Comparison of ENCODE assay signal across 9 cellular contexts in the genomic region with DNA sequence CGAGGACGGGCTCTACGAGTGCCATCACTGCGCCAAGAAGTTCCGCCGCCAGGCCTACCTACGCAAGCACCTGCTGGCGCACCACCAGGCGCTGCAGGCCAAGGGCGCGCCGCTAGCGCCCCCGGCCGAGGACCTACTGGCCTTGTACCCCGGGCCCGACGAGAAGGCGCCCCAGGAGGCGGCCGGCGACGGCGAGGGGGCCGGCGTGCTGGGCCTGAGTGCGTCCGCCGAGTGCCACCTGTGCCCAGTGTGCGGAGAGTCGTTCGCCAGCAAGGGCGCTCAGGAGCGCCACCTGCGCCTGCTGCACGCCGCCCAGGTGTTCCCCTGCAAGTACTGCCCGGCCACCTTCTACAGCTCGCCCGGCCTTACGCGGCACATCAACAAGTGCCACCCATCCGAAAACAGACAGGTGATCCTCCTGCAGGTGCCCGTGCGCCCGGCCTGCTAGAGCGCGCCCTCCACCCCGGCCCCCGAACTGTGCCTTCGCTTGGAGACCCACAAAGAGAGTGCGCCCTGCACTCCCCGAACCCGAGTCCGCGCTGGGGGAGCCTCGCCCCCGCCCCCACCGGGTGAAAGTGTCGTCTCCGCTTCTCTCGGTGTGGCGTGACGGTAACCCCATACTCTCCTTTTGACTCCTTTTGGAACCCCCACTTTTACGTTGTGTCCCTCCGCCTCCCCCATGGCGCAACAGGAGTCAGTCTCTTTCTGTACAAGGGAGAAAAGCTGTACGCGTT. TPM values are rescaled to one million over a fixed set of nuclear protein-coding genes. Genes with fewer than 3 reads are reported as not detected.
DNase-seq lines count a peak whose midpoint lies in the region; ATAC-seq, FAIRE-seq and TF ChIP-seq lines count a peak whose summit lies in the region.
"Had no signal": no experiment of that assay in that cellular context is flagged by ENCODE, and none has a peak within 500 bp of the region (broad histone marks: within the 10 kb centered on the region; RNA-seq: fewer than 3 reads in every experiment).

No MANE protein-coding gene starts in this region.

- peak overlapping the region in 3 of 6 donors; percentile 8 to 77 (median 27) for H3K27ac Mint-ChIP-seq in naive B cell

- H3K9me3 Mint-ChIP-seq in naive B cell, result no peaks in the 10 kb centered on the region

- no TSS peak for BruUV-seq in GM12878 (replicated peaks; lab: Mats Ljungman, UMichigan)
- BruUV-seq in PC-9 (replicated peaks; lab: Mats Ljungman, UMichigan), result no TSS peak

- H3K27me3 ChIP-seq in MM.1S (replicated peaks; ENCODE audit: insufficient read depth, low read length) (peaks cover 65% of the 10 kb centered on the region), GM12878 (replicated peaks in 1 of 2; ENCODE audit: control insufficient read depth in 2 of 2, insufficient read depth in 2 of 2, low read length in 1 of 2) (peaks cover 16 to 26% of the 10 kb centered on the region in 2 experiments), PC-9 (ENCODE audit: insufficient read depth, low read depth) (peaks cover 13% of the 10 kb centered on the region)

- H3K9me2 ChIP-seq in MM.1S (replicated peaks; ENCODE audit: insufficient read depth, low read length) (no peaks in the 10 kb centered on the region), PC-9 (ENCODE audit: insufficient read depth) (no peaks in the 10 kb centered on the region)

- no peak for TF ChIP-seq RAD21 in GM12878 (IDR thresholded peaks at IDR 0.05; ENCODE audit: insufficient read depth, low read depth, low read length)

- no peaks in the 10 kb centered on the region for H3K36me3 ChIP-seq in MM.1S (replicated peaks; ENCODE audit: insufficient read depth, low read length)
- H3K36me3 ChIP-seq in GM12878 (ENCODE audit: control insufficient read depth in 2 of 2, insufficient read depth in 2 of 2, low read length in 1 of 2), result no peaks in the 10 kb centered on the region
- no peaks in the 10 kb centered on the region for H3K36me3 ChIP-seq in PC-9 (ENCODE audit: low read depth)

- peak overlapping the region; percentile 29; the same call in 1 of the 2 replicates for H3K4me3 ChIP-seq in MM.1S (ENCODE audit: low read length)
- no peak overlapping the region for H3K4me3 ChIP-seq in GM12878
- H3K4me3 ChIP-seq in PC-9, result no peak overlapping the region

- CTCF ChIA-PET in GM12878 (lab: Yijun Ruan, JAX), result interaction anchor here (1.4 kb wide), 1 partner anchor 224 kb away, joined by 4 read pairs; no protein-coding TSS in a partner anchor
- CTCF ChIA-PET in PC-9 (lab: Charles Lee), result no interaction called here

- SMC1A ChIA-PET in GM12878 (lab: Charles Lee; ENCODE audit: uncharacterized antibody, unreplicated experiment), result no interaction called here

- in situ Hi-C loops in GM12878 (cut with MboI), result no loop called here

- H3K4me2 ChIP-seq in MM.1S (ENCODE audit: low read depth, low read length) (peak overlapping the region; percentile 54; the same call in 1 of the 2 replicates), GM12878 (ENCODE audit: control insufficient read depth, insufficient read depth) (peak overlapping the region; percentile 71), PC-9 (no peak overlapping the region)

- no peak for FAIRE-seq in GM12878 (lab: Jason Lieb, UNC)

- 3% methylated on average over 66 of the region's 69 CpGs for WGBS in GM12878 (ENCODE audit: insufficient coverage, insufficient replicate concordance, low lambda C conversion rate, missing lambda C conversion rate)

- H3K79me2 ChIP-seq in MM.1S (ENCODE audit: low read length) (no peaks in the 10 kb centered on the region), GM12878 (ENCODE audit: control insufficient read depth, insufficient read depth, low read length) (no peaks in the 10 kb centered on the region), PC-9 (ENCODE audit: low read depth) (no peaks in the 10 kb centered on the region)

- TF ChIP-seq CTCF in MM.1S (IDR thresholded peaks at IDR 0.05; ENCODE audit: low read length), result peak; percentile 22
- TF ChIP-seq CTCF in GM12878 (IDR thresholded peaks at IDR 0.05 in 2 of 3, conservative IDR thresholded peaks at IDR 0.05 in 1 of 3; ENCODE audit: control insufficient read depth in 2 of 3, extremely low read depth in 1 of 3, insufficient read depth in 1 of 3, low read depth in 3 of 3, low read length in 3 of 3), result no peak
- TF ChIP-seq CTCF in PC-9 (conservative IDR thresholded peaks at IDR 0.05), result no peak

- H3K4me1 Mint-ChIP-seq in naive B cell, result peaks cover 11 to 17% (median 12%) of the 10 kb centered on the region in 3 donors

- H3K27ac ChIP-seq in MM.1S (ENCODE audit: low read length), result no peak overlapping the region
- no peak overlapping the region for H3K27ac ChIP-seq in GM12878 (ENCODE audit: control insufficient read depth, insufficient read depth)
- no peak overlapping the region for H3K27ac ChIP-seq in PC-9
- H3K27ac ChIP-seq: epithelial cell of prostate had no signal

- POLR2A ChIA-PET in GM12878 (lab: Charles Lee) (no interaction called here), PC-9 (lab: Charles Lee; ENCODE audit: unreplicated experiment) (no interaction called here)

- H4K20me1 ChIP-seq in MM.1S (ENCODE audit: insufficient read depth, low read length) (no peaks in the 10 kb centered on the region), GM12878 (ENCODE audit: control insufficient read depth, insufficient read depth) (no peaks in the 10 kb centered on the region), PC-9 (ENCODE audit: insufficient read depth) (no peaks in the 10 kb centered on the region)

- RAD21 ChIA-PET in GM12878 (lab: Charles Lee; ENCODE audit: unreplicated experiment), result interaction anchor here (1.6 kb wide), 1 partner anchor 83 kb away, joined by 3 read pairs; no protein-coding TSS in a partner anchor

- H3K4me1 ChIP-seq in MM.1S (ENCODE audit: low read length) (no peaks in the 10 kb centered on the region), GM12878 (ENCODE audit: control insufficient read depth, insufficient read depth, low read length) (no peaks in the 10 kb centered on the region), PC-9 (replicated peaks; ENCODE audit: insufficient read depth) (no peaks in the 10 kb centered on the region)

- ATAC-seq in GM12878 (peak; percentile 49), naive B cell (ENCODE audit: low read depth in 2 of 2) (no peak), HG02623 (IDR thresholded peaks at IDR 0.05; ENCODE audit: unreplicated experiment) (no peak)

- H3K9me3 ChIP-seq in MM.1S (replicated peaks; ENCODE audit: insufficient read depth, low read length), result no peaks in the 10 kb centered on the region
- no peaks in the 10 kb centered on the region for H3K9me3 ChIP-seq in GM12878 (replicated peaks; ENCODE audit: control insufficient read depth, insufficient read depth, low read length)
- H3K9me3 ChIP-seq in PC-9 (ENCODE audit: insufficient read depth, low read depth), result no peaks in the 10 kb centered on the region

- no peak for TF ChIP-seq EP300 in GM12878 (IDR thresholded peaks at IDR 0.05; ENCODE audit: borderline replicate concordance in 1 of 2, control insufficient read depth in 1 of 2, low read depth in 2 of 2, low read length in 2 of 2)

- H3F3A ChIP-seq in MM.1S (ENCODE audit: insufficient read depth, low read length) (no peaks in the 10 kb centered on the region), PC-9 (ENCODE audit: insufficient read depth, low read depth) (no peaks in the 10 kb centered on the region)

- H3K27me3 Mint-ChIP-seq in naive B cell, result peaks cover 59 to 72% (median 72%) of the 10 kb centered on the region in 3 donors

- H2AFZ ChIP-seq in MM.1S (ENCODE audit: low read length) (no peak overlapping the region), GM12878 (ENCODE audit: control insufficient read depth, low read depth, low read length) (no peak overlapping the region; the same call in 1 of the 2 replicates), PC-9 (no peak overlapping the region)

- H3K9ac ChIP-seq in MM.1S (ENCODE audit: low read length) (no peak overlapping the region), GM12878 (ENCODE audit: control insufficient read depth, insufficient read depth, low read length) (no peak overlapping the region)

- H3K4me3 Mint-ChIP-seq in naive B cell, result peak overlapping the region; percentile 65 to 81 (median 76)

- H3K36me3 Mint-ChIP-seq in naive B cell, result peaks cover 5 to 7% of the 10 kb centered on the region in 2 donors

- DNase-seq in DMS79 treated with DMSO at 0.1 percent for 48 hours (lab: John Stamatoyannopoulos, UW) (peak; percentile 41), MM.1S (peak; percentile 63), GM12878 (ENCODE audit: low read depth, low spot score) (no peak), naive B cell (no peak), PC-9 (no peak), mucosa of gallbladder (ENCODE audit: low spot score) (no peak)
- no peak for DNase-seq in activated CD4-positive, CD25-positive, alpha-beta regulatory T cell (lab: John Stamatoyannopoulos, UW)

- intact Hi-C loops in GM12878 (cut with micrococcal nuclease; ENCODE audit: unreplicated experiment), result loop anchor here (5.0 to 10.0 kb wide), 3 partner anchors 58 to 285 kb away; no protein-coding TSS in a partner anchor
- intact Hi-C loops in PC-9 (cut with micrococcal nuclease; ENCODE audit: unreplicated experiment), result no loop called here

- TF ChIP-seq POLR2A in GM12878 (IDR thresholded peaks at IDR 0.05; ENCODE audit: low read depth, low read length), result no peak

TF ChIP-seq in GM12878, 131 proteins besides CTCF, POLR2A, EP300 and RAD21 (continues in another document):
- TF ChIP-seq SREBF2 (IDR thresholded peaks at IDR 0.05; ENCODE audit: low read length) (no peak), MYC (IDR thresholded peaks at IDR 0.05; ENCODE audit: insufficient read depth, insufficient read length, insufficient replicate concordance, low read length, severe bottlenecking) (no peak), ZZZ3 (IDR thresholded peaks at IDR 0.05; ENCODE audit: control insufficient read depth, insufficient read length, low read depth) (no peak)

RNA-seq across cellular contexts. Expression of a gene that starts 1.6 kb away (rescaled TPM):
- not detected in 2 replicates for total RNA-seq in GM12878 (2013; cell fraction: nucleolus; rRNA removed)
- 0.11 TPM in 1 of 2 replicates, not detected in the other for total RNA-seq in GM12878 (2014; rRNA removed)
- total RNA-seq in GM12878 (2014; rRNA removed; fragmentation: Illumina TruSeq; extraction: Trizol), result not detected in 2 replicates
- 0.08 TPM in 1 of 2 replicates, not detected in the other for total RNA-seq in GM12878 (2021)
- not detected for polyA plus RNA-seq in GM12878 (2011; ENCODE audit: low read depth)
- polyA plus RNA-seq in GM12878 (2011; rRNA removed), result 0.03 TPM in 1 of 2 replicates, not detected in the other
- polyA plus RNA-seq in GM12878 (2011; cell fraction: cytosol; rRNA removed), result not detected in 2 replicates
- not detected in 2 replicates for polyA plus RNA-seq in GM12878 (2011; cell fraction: nucleus; rRNA removed)
- polyA plus RNA-seq in GM12878 (2012), result not detected in 2 replicates
- polyA plus RNA-seq in GM12878 (2014; fragmentation: Illumina TruSeq; extraction: Trizol), result not detected in 2 replicates
- not detected for polyA plus RNA-seq in GM12878 (2014; fragmentation: Nextera tagmentation; extraction: Ambion mirVana)
- polyA plus RNA-seq in GM12878 (2014; rRNA removed), result 0.04 TPM in 1 of 2 replicates, not detected in the other
- polyA plus RNA-seq in GM12878 (2016; fragmentation: Nextera tagmentation; extraction: Ambion mirVana), result not detected
- polyA minus RNA-seq in GM12878 (2011; rRNA and poly(A)+ RNA removed), result not detected in 2 replicates
- polyA minus RNA-seq in GM12878 (2011; cell fraction: cytosol; rRNA and poly(A)+ RNA removed), result not detected in 2 replicates
- not detected in 2 replicates for polyA minus RNA-seq in GM12878 (2011; cell fraction: nucleus; rRNA and poly(A)+ RNA removed)
- not detected for polyA plus RNA-seq in naive B cell (ENCODE audit: low read depth in 6 of 6)
- not detected in 2 replicates for total RNA-seq in PC-9 (2021)
- total RNA-seq in mucosa of gallbladder, result not detected

Comparison
In these comparisons a context has a peak if more than half of its experiments do, and no peak if none do; other contexts are left out.
1. DNase-seq: peak in DMS79 treated with DMSO at 0.1 percent for 48 hours (single experiment) and MM.1S (single experiment); none in GM12878 (single experiment), naive B cell (single experiment), activated CD4-positive, CD25-positive, alpha-beta regulatory T cell (0 of 4), PC-9 (0 of 2) and mucosa of gallbladder (single experiment).